8 cellular contexts compared by ENCODE assay signal in genomic region chr19:58002384-58003152, GRCh38. TPM values are rescaled to one million over a fixed set of nuclear protein-coding genes. Genes with fewer than 3 reads are reported as not detected.
DNase-seq lines count a peak whose midpoint lies in the region; ATAC-seq lines count a peak whose summit lies in the region.

Gene ZNF606, minus strand, starts transcription at chr19:58002820. Its CDS starts 1,501 bp downstream, at chr19:58001319.

- H3K4me3 Mint-ChIP-seq in activated naive CD4-positive, alpha-beta T cell treated with anti-CD3 and anti-CD28 coated beads, Interleukin-2, amount 10 ng/mL, durations not matched to agents 7 days and 5 days, result peak within 1 kb of the TSS; percentile 80

- H3K27ac ChIP-seq in substantia nigra (ENCODE audit: low read depth, low read length, poor library complexity, severe bottlenecking), result peak within 1 kb of the TSS; percentile 89

- H3K4me1 Mint-ChIP-seq in activated naive CD4-positive, alpha-beta T cell treated with anti-CD3 and anti-CD28 coated beads, Interleukin-2, amount 10 ng/mL, durations not matched to agents 7 days and 5 days, result peaks cover 30% of the 10 kb centered on the region

- in situ Hi-C loops in SK-MEL-5 (cut with HindIII; ENCODE audit: low pct_unique_long_range_greater_than_20kb, low sequenced_read_pairs), result no loop called here

- H3K36me3 Mint-ChIP-seq in activated naive CD4-positive, alpha-beta T cell treated with anti-CD3 and anti-CD28 coated beads, Interleukin-2, amount 10 ng/mL, durations not matched to agents 7 days and 5 days, result peaks cover 89% of the 10 kb centered on the region

- H3K27me3 Mint-ChIP-seq in activated naive CD4-positive, alpha-beta T cell treated with anti-CD3 and anti-CD28 coated beads, Interleukin-2, amount 10 ng/mL, durations not matched to agents 7 days and 5 days, result no peaks in the 10 kb centered on the region

- peak; percentile 86 for ATAC-seq in GM21717 (IDR thresholded peaks at IDR 0.05; ENCODE audit: unreplicated experiment)

- DNase-seq in DMS53 treated with DMSO at 0.1 percent for 48 hours (lab: John Stamatoyannopoulos, UW; ENCODE audit: unreplicated experiment) (peak; percentile 80), KG1 (lab: John Stamatoyannopoulos, UW) (peak; percentile 85), SK-MEL-5 (ENCODE audit: low read depth, low spot score) (peak; percentile 74), germinal center (ENCODE audit: low spot score) (peak; percentile 91), nucleus accumbens (lab: John Stamatoyannopoulos, UW) (peak in 54 of 56 donors; percentile 51 to 90 (median 80)), substantia nigra (lab: John Stamatoyannopoulos, UW) (peak; percentile 17 to 91 (median 78))
- DNase-seq in activated naive CD4-positive, alpha-beta T cell treated with anti-CD3 and anti-CD28 coated beads, Interleukin-2, amount 10 ng/mL, durations not matched to agents 7 days and 5 days, result peak; percentile 89

- peak within 1 kb of the TSS; percentile 88 for H3K27ac Mint-ChIP-seq in activated naive CD4-positive, alpha-beta T cell treated with anti-CD3 and anti-CD28 coated beads, Interleukin-2, amount 10 ng/mL, durations not matched to agents 7 days and 5 days

- H3K9me3 Mint-ChIP-seq in activated naive CD4-positive, alpha-beta T cell treated with anti-CD3 and anti-CD28 coated beads, Interleukin-2, amount 10 ng/mL, durations not matched to agents 7 days and 5 days, result peaks cover 66% of the 10 kb centered on the region

- CTCF ChIA-PET in activated naive CD4-positive, alpha-beta T cell treated with anti-CD3 and anti-CD28 coated beads, Interleukin-2, amount 10 ng/mL, durations not matched to agents 7 days and 5 days (lab: Charles Lee), result interaction anchor here (0.9 kb wide), 1 partner anchor 156 kb away, joined by 3 read pairs; no protein-coding TSS in a partner anchor

RNA-seq across cellular contexts. Expression of gene ZNF606, which starts in this region (rescaled TPM):
- 3.7 and 5.5 TPM in 2 replicates for total RNA-seq in SK-MEL-5 (2014; rRNA removed; shearing (Covaris generic))
- 1.1 and 3.1 TPM in 2 replicates for polyA plus RNA-seq in SK-MEL-5 (2015; cell fraction: cytosol; rRNA removed)
- polyA plus RNA-seq in SK-MEL-5 (2015; cell fraction: nucleus; rRNA removed), result 31.0 and 40.1 TPM in 2 replicates

Comparison
In these comparisons a context has a peak if more than half of its experiments do, and no peak if none do; other contexts are left out.
1. Peak in every context shown above with its lines: DNase-seq, ATAC-seq and H3K27ac ChIP-seq.